1 cellular context compared by ENCODE assay signal in the genomic region with DNA sequence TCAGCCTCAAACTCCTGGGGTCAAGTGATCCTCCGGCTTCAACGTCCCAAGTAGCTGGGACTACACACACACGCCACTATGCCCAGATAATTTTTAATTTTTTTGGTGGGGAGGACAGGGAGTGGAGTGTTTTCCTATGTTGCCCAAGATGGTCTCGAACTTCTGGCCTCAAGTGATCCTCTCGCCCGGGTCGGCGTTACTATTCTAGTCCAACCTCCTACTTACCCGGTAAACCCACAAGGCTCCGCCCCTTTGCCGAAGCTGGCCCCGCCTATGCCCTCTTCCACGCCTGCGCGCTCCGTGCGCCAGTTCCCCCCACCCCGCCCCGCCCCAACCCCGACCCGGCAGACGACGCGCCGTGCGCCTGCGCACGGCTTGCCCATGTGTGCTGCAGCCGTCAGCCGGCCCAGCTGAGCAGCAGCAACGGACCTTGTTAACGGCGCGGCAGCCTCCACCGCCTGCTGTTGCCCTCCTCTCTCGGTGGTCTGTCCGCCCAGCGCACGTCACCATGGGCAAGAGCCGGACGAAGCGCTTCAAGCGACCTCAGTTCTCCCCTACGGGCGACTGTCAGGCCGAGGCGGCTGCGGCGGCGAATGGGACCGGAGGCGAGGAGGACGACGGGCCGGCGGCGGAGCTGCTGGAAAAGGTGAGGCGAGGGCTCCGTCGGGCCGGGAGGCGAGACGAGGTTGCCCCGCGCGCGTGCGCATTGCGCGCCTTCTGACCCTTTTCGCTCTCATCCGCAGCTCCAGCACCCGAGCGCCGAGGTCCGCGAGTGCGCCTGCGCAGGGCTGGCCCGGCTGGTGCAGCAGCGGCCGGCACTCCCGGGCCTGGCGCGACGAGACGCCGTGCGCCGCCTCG.
TF ChIP-seq lines count a peak whose summit lies in the region.

A gene with protein sequence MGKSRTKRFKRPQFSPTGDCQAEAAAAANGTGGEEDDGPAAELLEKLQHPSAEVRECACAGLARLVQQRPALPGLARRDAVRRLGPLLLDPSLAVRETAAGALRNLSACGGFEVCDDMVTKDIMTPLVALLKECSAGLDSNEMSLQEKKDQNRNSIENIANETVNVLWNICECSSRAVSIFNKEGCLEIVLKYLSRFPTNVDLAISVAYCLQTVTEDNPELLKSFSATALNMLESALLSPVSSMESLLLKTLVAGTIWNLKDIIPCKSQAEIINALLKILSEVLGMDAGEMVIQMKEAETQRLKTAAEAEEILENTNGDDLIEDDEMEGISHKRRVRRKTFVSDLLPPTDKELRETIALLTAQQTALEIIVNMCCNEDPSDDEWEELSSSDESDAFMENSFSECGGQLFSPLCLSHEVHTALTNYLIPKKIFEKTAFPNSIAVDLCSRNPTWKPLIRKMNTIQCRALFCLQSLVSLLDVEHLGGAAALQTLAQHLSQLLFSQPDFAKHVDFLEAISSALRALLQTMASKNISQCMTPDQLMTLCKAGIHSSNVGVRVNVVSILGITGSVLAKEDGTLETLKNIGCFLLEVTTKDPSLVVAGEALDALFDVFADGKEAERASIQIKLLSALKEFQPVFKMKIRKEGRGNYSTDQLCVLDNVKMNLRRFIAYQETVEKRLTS (plus strand): TSS at position 347 of the 858 bp plus-strand sequence. CDS start 162 bp downstream, at position 509.

TF ChIP-seq in HEK293, 187 proteins besides CTCF, POLR2A, EP300 and RAD21 (continued from another document):
- TF ChIP-seq, protein P1, sequence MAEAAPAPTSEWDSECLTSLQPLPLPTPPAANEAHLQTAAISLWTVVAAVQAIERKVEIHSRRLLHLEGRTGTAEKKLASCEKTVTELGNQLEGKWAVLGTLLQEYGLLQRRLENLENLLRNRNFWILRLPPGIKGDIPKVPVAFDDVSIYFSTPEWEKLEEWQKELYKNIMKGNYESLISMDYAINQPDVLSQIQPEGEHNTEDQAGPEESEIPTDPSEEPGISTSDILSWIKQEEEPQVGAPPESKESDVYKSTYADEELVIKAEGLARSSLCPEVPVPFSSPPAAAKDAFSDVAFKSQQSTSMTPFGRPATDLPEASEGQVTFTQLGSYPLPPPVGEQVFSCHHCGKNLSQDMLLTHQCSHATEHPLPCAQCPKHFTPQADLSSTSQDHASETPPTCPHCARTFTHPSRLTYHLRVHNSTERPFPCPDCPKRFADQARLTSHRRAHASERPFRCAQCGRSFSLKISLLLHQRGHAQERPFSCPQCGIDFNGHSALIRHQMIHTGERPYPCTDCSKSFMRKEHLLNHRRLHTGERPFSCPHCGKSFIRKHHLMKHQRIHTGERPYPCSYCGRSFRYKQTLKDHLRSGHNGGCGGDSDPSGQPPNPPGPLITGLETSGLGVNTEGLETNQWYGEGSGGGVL (tag by site-specific recombination; IDR thresholded peaks at IDR 0.05): peak; percentile 16; the same call in 1 of the 2 replicates
- TF ChIP-seq PRDM1 (tag by site-specific recombination; IDR thresholded peaks at IDR 0.05) (no peak), ZNF530 (tag by site-specific recombination; IDR thresholded peaks at IDR 0.05; ENCODE audit: low read depth) (no peak), ZNF677 (tag by site-specific recombination; IDR thresholded peaks at IDR 0.05) (no peak), ZNF433 (tag by site-specific recombination; IDR thresholded peaks at IDR 0.05; ENCODE audit: low read depth) (no peak), ZNF548 (tag by site-specific recombination; IDR thresholded peaks at IDR 0.05) (no peak), ZNF692 (tag by site-specific recombination; IDR thresholded peaks at IDR 0.05) (peak; percentile 65), KLF7 (tag by site-specific recombination; IDR thresholded peaks at IDR 0.05; ENCODE audit: borderline replicate concordance) (no peak), ZNF202 (tag by site-specific recombination; IDR thresholded peaks at IDR 0.05; ENCODE audit: borderline replicate concordance) (no peak), ZFP37 (tag by site-specific recombination; IDR thresholded peaks at IDR 0.05) (no peak), ZNF10 (tag by site-specific recombination; IDR thresholded peaks at IDR 0.05) (no peak; the same call in 1 of the 2 replicates), ZNF707 (tag by site-specific recombination; IDR thresholded peaks at IDR 0.05) (no peak), MZF1 (tag by site-specific recombination; IDR thresholded peaks at IDR 0.05; ENCODE audit: borderline replicate concordance) (no peak), ZSCAN23 (tag by site-specific recombination; IDR thresholded peaks at IDR 0.05) (no peak), ZNF473 (tag by site-specific recombination; IDR thresholded peaks at IDR 0.05) (no peak), ZNF155 (tag by site-specific recombination; IDR thresholded peaks at IDR 0.05) (no peak), ZNF302 (tag by site-specific recombination; IDR thresholded peaks at IDR 0.05; ENCODE audit: low read depth) (no peak), ZSCAN30 (tag by site-specific recombination; IDR thresholded peaks at IDR 0.05) (no peak), ZNF292 (tag by site-specific recombination; IDR thresholded peaks at IDR 0.05; ENCODE audit: borderline replicate concordance, low read depth) (no peak), SP3 (tag by site-specific recombination; IDR thresholded peaks at IDR 0.05) (peak; percentile 50), ZNF37A (tag by site-specific recombination; IDR thresholded peaks at IDR 0.05) (no peak), ZNF311 (tag by site-specific recombination; IDR thresholded peaks at IDR 0.05; ENCODE audit: borderline replicate concordance) (no peak), ZNF777 (tag by site-specific recombination; IDR thresholded peaks at IDR 0.05; ENCODE audit: borderline replicate concordance) (peak; percentile 94; the same call in 1 of the 2 replicates), ZFP3 (tag by site-specific recombination; IDR thresholded peaks at IDR 0.05; ENCODE audit: low read depth) (peak; percentile 83), EGR2 (tag by site-specific recombination; IDR thresholded peaks at IDR 0.05; ENCODE audit: low read depth) (peak; percentile 11; the same call in 1 of the 2 replicates), ZBTB17 (tag by site-specific recombination; IDR thresholded peaks at IDR 0.05) (peak; percentile 60), SP2 (tag by site-specific recombination; IDR thresholded peaks at IDR 0.05) (peak; percentile 71), ZNF404 (tag by site-specific recombination; IDR thresholded peaks at IDR 0.05) (no peak)
- TF ChIP-seq, protein P2, sequence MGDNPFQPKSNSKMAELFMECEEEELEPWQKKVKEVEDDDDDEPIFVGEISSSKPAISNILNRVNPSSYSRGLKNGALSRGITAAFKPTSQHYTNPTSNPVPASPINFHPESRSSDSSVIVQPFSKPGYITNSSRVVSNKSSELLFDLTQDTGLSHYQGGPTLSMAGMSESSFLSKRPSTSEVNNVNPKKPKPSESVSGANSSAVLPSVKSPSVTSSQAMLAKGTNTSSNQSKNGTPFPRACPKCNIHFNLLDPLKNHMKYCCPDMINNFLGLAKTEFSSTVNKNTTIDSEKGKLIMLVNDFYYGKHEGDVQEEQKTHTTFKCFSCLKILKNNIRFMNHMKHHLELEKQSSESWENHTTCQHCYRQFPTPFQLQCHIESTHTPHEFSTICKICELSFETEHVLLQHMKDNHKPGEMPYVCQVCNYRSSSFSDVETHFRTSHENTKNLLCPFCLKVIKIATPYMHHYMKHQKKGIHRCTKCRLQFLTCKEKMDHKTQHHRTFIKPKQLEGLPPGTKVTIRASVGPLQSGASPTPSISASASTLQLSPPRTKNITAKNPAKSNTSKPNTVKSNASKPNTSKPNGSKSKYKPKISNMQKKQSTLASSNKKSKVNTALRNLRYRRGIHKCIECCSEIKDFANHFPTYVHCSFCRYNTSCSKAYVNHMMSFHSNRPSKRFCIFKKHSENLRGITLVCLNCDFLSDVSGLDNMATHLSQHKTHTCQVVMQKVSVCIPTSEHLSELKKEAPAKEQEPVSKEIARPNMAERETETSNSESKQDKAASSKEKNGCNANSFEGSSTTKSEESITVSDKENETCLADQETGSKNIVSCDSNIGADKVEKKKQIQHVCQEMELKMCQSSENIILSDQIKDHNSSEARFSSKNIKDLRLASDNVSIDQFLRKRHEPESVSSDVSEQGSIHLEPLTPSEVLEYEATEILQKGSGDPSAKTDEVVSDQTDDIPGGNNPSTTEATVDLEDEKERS (tag by site-specific recombination; IDR thresholded peaks at IDR 0.05): no peak
- TF ChIP-seq, protein P3, sequence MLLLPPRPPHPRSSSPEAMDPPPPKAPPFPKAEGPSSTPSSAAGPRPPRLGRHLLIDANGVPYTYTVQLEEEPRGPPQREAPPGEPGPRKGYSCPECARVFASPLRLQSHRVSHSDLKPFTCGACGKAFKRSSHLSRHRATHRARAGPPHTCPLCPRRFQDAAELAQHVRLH (tag by site-specific recombination; IDR thresholded peaks at IDR 0.05): peak; percentile 96
- TF ChIP-seq, protein P4, sequence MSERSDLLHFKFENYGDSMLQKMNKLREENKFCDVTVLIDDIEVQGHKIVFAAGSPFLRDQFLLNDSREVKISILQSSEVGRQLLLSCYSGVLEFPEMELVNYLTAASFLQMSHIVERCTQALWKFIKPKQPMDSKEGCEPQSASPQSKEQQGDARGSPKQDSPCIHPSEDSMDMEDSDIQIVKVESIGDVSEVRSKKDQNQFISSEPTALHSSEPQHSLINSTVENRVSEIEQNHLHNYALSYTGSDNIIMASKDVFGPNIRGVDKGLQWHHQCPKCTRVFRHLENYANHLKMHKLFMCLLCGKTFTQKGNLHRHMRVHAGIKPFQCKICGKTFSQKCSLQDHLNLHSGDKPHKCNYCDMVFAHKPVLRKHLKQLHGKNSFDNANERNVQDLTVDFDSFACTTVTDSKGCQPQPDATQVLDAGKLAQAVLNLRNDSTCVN (tag by site-specific recombination; optimal IDR thresholded peaks at IDR 0.05): peak; percentile 80
- TF ChIP-seq, protein P5, sequence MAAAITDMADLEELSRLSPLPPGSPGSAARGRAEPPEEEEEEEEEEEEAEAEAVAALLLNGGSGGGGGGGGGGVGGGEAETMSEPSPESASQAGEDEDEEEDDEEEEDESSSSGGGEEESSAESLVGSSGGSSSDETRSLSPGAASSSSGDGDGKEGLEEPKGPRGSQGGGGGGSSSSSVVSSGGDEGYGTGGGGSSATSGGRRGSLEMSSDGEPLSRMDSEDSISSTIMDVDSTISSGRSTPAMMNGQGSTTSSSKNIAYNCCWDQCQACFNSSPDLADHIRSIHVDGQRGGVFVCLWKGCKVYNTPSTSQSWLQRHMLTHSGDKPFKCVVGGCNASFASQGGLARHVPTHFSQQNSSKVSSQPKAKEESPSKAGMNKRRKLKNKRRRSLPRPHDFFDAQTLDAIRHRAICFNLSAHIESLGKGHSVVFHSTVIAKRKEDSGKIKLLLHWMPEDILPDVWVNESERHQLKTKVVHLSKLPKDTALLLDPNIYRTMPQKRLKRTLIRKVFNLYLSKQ (tag by site-specific recombination; IDR thresholded peaks at IDR 0.05; ENCODE audit: borderline replicate concordance): no peak
